In the genomic region with DNA sequence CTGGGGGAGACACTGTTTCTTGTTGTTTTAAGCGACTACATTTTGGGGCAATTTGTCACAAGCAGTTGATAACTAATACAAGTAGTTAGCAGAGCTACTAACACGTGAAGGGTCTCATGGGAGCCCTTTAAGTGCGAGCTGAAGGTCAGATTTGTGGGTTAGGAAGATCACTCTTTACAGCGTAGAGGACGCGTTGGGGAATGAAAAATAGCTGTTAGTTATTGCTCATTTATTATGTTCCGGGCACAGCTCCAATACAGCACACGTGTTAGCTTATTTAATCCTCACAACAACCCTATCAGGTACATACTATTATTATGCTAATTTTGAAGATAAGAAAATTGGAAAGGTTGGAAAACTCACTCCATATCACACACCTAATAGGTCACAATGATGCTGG, we compare ENCODE assay signal across 29 cellular contexts.
"Had no signal": no experiment of that assay in that cellular context is flagged by ENCODE, and none has a peak within 500 bp of the region (broad histone marks: within the 10 kb centered on the region; RNA-seq: fewer than 3 reads in every experiment).

No MANE protein-coding gene starts in this region.

- H3K9me3 Mint-ChIP-seq: activated CD4-positive, alpha-beta memory T cell treated with anti-CD3 and anti-CD28 coated beads, Interleukin-2, amount 10 ng/mL, durations not matched to agents 7 days and 5 days; activated CD4-positive, alpha-beta T cell treated with anti-CD3 and anti-CD28 coated beads, Interleukin-2, amount 10 ng/mL, durations not matched to agents 24 days and 14 days; activated T-cell treated with anti-CD3 and anti-CD28 coated beads, Interleukin-2, amount 50 U/mL, for 24 hours; central memory CD8-positive, alpha-beta T cell; dendritic cell treated with granulocyte-macrophage colony-stimulating factor and Interleukin-4, amounts not matched to agents 40 ng/mL and 50 ng/mL, for 4 days; endodermal cell had no signal

- DNase-seq: activated CD4-positive, alpha-beta memory T cell treated with anti-CD3 and anti-CD28 coated beads, Interleukin-2, amount 10 ng/mL, durations not matched to agents 7 days and 5 days; activated CD4-positive, alpha-beta T cell treated with anti-CD3 and anti-CD28 coated beads for 36 hours; activated CD4-positive, alpha-beta T cell treated with anti-CD3 and anti-CD28 coated beads, Interleukin-2, amount 10 ng/mL, durations not matched to agents 24 days and 14 days; activated CD4-positive, CD25-positive, alpha-beta regulatory T cell; activated CD4-positive, CD25-positive, alpha-beta regulatory T cell treated with anti-CD3 and anti-CD28 coated beads, Interleukin-2, amount 50 U/mL, for 72 hours; activated CD8-positive, alpha-beta memory T cell treated with anti-CD3 and anti-CD28 coated beads, Interleukin-2, amount 50 U/mL, for 48 hours; activated effector memory CD4-positive, alpha-beta T cell treated with Interleukin-2 at 50 U/mL for 16 hours; activated gamma-delta T cell treated with Interleukin-2 at 50 U/mL for 16 hours; activated naive CD4-positive, alpha-beta T cell treated with anti-CD3 and anti-CD28 coated beads, Interleukin-2, amount 50 U/mL, for 16 hours; activated naive CD4-positive, alpha-beta T cell treated with Interleukin-2 at 50 U/mL for 16 hours; activated T-cell treated with anti-CD3 and anti-CD28 coated beads for 4 hours; activated T-cell treated with anti-CD3 and anti-CD28 coated beads, Interleukin-2, amount 50 U/mL, for 24 hours; activated T-cell treated with anti-CD3 and anti-CD28 coated beads, Interleukin-2, amount 50 U/mL, for 72 hours; amniotic stem cell; anterior cingulate cortex; brain microvascular endothelial cell; dorsolateral prefrontal cortex; effector memory CD4-positive, alpha-beta T cell; endodermal cell; erythroblast; foreskin fibroblast; head of caudate nucleus; hippocampal formation; T-helper 2 cell had no signal

- H3K36me3 Mint-ChIP-seq: activated naive CD8-positive, alpha-beta T cell had no signal

- H3K4me1 Mint-ChIP-seq: activated CD4-positive, alpha-beta memory T cell treated with anti-CD3 and anti-CD28 coated beads, Interleukin-2, amount 10 ng/mL, durations not matched to agents 7 days and 5 days; activated CD4-positive, alpha-beta T cell treated with anti-CD3 and anti-CD28 coated beads for 36 hours; activated CD4-positive, alpha-beta T cell treated with anti-CD3 and anti-CD28 coated beads, Interleukin-2, amount 10 ng/mL, durations not matched to agents 24 days and 14 days; central memory CD8-positive, alpha-beta T cell; endodermal cell had no signal

- H3K4me3 Mint-ChIP-seq: activated CD4-positive, alpha-beta memory T cell treated with anti-CD3 and anti-CD28 coated beads, Interleukin-2, amount 10 ng/mL, durations not matched to agents 7 days and 5 days; activated CD4-positive, alpha-beta T cell treated with anti-CD3 and anti-CD28 coated beads for 36 hours; activated CD4-positive, alpha-beta T cell treated with anti-CD3 and anti-CD28 coated beads, Interleukin-2, amount 10 ng/mL, durations not matched to agents 24 days and 14 days; activated naive CD8-positive, alpha-beta T cell; activated T-cell treated with anti-CD3 and anti-CD28 coated beads, Interleukin-2, amount 50 U/mL, for 24 hours; activated T-cell treated with anti-CD3 and anti-CD28 coated beads, Interleukin-2, amount 50 U/mL, for 72 hours; central memory CD8-positive, alpha-beta T cell; dendritic cell treated with granulocyte-macrophage colony-stimulating factor and Interleukin-4, amounts not matched to agents 40 ng/mL and 50 ng/mL, for 4 days; endodermal cell had no signal

- ATAC-seq: activated CD4-positive, alpha-beta T cell treated with anti-CD3 and anti-CD28 coated beads for 36 hours; activated T-cell treated with anti-CD3 and anti-CD28 coated beads, Interleukin-2, amount 50 U/mL, for 72 hours had no signal

- H3K27me3 Mint-ChIP-seq: activated CD4-positive, alpha-beta memory T cell treated with anti-CD3 and anti-CD28 coated beads, Interleukin-2, amount 10 ng/mL, durations not matched to agents 7 days and 5 days; activated CD4-positive, alpha-beta T cell treated with anti-CD3 and anti-CD28 coated beads, Interleukin-2, amount 10 ng/mL, durations not matched to agents 24 days and 14 days; dendritic cell treated with granulocyte-macrophage colony-stimulating factor and Interleukin-4, amounts not matched to agents 40 ng/mL and 50 ng/mL, for 4 days had no signal

- H3K27ac Mint-ChIP-seq: activated CD4-positive, alpha-beta memory T cell treated with anti-CD3 and anti-CD28 coated beads, Interleukin-2, amount 10 ng/mL, durations not matched to agents 7 days and 5 days; activated CD4-positive, alpha-beta T cell treated with anti-CD3 and anti-CD28 coated beads for 36 hours; activated CD4-positive, alpha-beta T cell treated with anti-CD3 and anti-CD28 coated beads, Interleukin-2, amount 10 ng/mL, durations not matched to agents 24 days and 14 days; activated naive CD8-positive, alpha-beta T cell; activated T-cell treated with anti-CD3 and anti-CD28 coated beads, Interleukin-2, amount 50 U/mL, for 24 hours; activated T-cell treated with anti-CD3 and anti-CD28 coated beads, Interleukin-2, amount 50 U/mL, for 72 hours; dendritic cell treated with granulocyte-macrophage colony-stimulating factor and Interleukin-4, amounts not matched to agents 40 ng/mL and 50 ng/mL, for 4 days; endodermal cell had no signal

- H3K4me3 ChIP-seq: coronary artery, dorsolateral prefrontal cortex, esophagus muscularis mucosa had no signal
